ENCODE assay signal across 8 cellular contexts in genomic region chr16:31073823-31074072, GRCh38. TPM values are rescaled to one million over a fixed set of nuclear protein-coding genes. Genes with fewer than 3 reads are reported as not detected.
A peak's percentile ranks its signal among the peaks of the same experiment; 100 is the strongest.
DNase-seq lines count a peak whose midpoint lies in the region; ATAC-seq and TF ChIP-seq lines count a peak whose summit lies in the region.

No MANE protein-coding gene starts in this region.

- no peaks in the 10 kb centered on the region for H3K9me3 ChIP-seq in iPS-18a (ENCODE audit: control insufficient read depth, low read depth, low read length)
- no peaks in the 10 kb centered on the region for H3K9me3 ChIP-seq in testis

- intact Hi-C loops in activated naive CD4-positive, alpha-beta T cell treated with anti-CD3 and anti-CD28 coated beads for 36 hours (cut with micrococcal nuclease), result loop anchor here (1.0 to 10.0 kb wide), 14 partner anchors 21 to 795 kb away; partner anchors contain the start of genes ARMC5, KAT8, PHKG2 and SETD1A
- intact Hi-C loops in testis (cut with DNase I; ENCODE audit: low total_unique reads), result no loop called here

- H3K4me3 ChIP-seq in WI38 (ENCODE audit: low read depth, low read length), result peak overlapping the region; percentile 71
- H3K4me3 ChIP-seq in iPS-18a (ENCODE audit: low read length), result peak overlapping the region; percentile 99
- H3K4me3 ChIP-seq in testis, result peak overlapping the region; percentile 98 to 99

- ATAC-seq in GM21447 (IDR thresholded peaks at IDR 0.05; ENCODE audit: unreplicated experiment) (no peak), HG03342 (IDR thresholded peaks at IDR 0.05; ENCODE audit: unreplicated experiment) (no peak)

- TF ChIP-seq POLR2A in testis (IDR thresholded peaks at IDR 0.05), result no peak

- H3K4me1 ChIP-seq in iPS-18a (ENCODE audit: control insufficient read depth, low read depth, low read length) (peaks cover 7% of the 10 kb centered on the region), testis (peaks cover 16% of the 10 kb centered on the region)

- peak overlapping the region; percentile 93 for H3K27ac ChIP-seq in iPS-18a (ENCODE audit: low read length)
- H3K27ac ChIP-seq in testis, result peak overlapping the region; percentile 90 to 94

- H3K27me3 ChIP-seq in iPS-18a (ENCODE audit: control insufficient read depth, insufficient read depth, low read length) (no peaks in the 10 kb centered on the region), testis (no peaks in the 10 kb centered on the region)

- H3K36me3 Mint-ChIP-seq in activated naive CD4-positive, alpha-beta T cell treated with anti-CD3 and anti-CD28 coated beads for 36 hours (ENCODE audit: low read depth), result peaks cover 22% of the 10 kb centered on the region

- TF ChIP-seq CTCF in WI38 (IDR thresholded peaks at IDR 0.05; ENCODE audit: low read depth, low read length) (no peak), testis (IDR thresholded peaks at IDR 0.05) (no peak)

- peaks cover 36% of the 10 kb centered on the region for H3K4me1 Mint-ChIP-seq in activated naive CD4-positive, alpha-beta T cell treated with anti-CD3 and anti-CD28 coated beads for 36 hours (ENCODE audit: low read depth)

- CTCF ChIA-PET in activated naive CD4-positive, alpha-beta T cell treated with anti-CD3 and anti-CD28 coated beads for 36 hours (lab: Charles Lee), result interaction anchor here (0.6 to 1.7 kb wide), 3 partner anchors 19 to 131 kb away, joined by 3 to 6 read pairs (median 3); no protein-coding TSS in a partner anchor

- WGBS in testis, 2 donors, result 0% methylated on average over 6 to 7 of the region's 7 CpGs

- peak overlapping the region; percentile 95 for H3K9ac ChIP-seq in iPS-18a (ENCODE audit: low read length)

- DNase-seq in activated naive CD4-positive, alpha-beta T cell treated with anti-CD3 and anti-CD28 coated beads for 36 hours, result no peak
- DNase-seq in activated naive CD4-positive, alpha-beta T cell treated with anti-CD3 and anti-CD28 coated beads, Interleukin-2, amount 50 U/mL, for 16 hours, result no peak
- DNase-seq in testis (no peak), HuH-7.5 (ENCODE audit: low spot score) (no peak)

- peak overlapping the region; percentile 93 for H3K27ac Mint-ChIP-seq in activated naive CD4-positive, alpha-beta T cell treated with anti-CD3 and anti-CD28 coated beads for 36 hours

- no peaks in the 10 kb centered on the region for H3K27me3 Mint-ChIP-seq in activated naive CD4-positive, alpha-beta T cell treated with anti-CD3 and anti-CD28 coated beads for 36 hours (ENCODE audit: low read depth)

- peak overlapping the region; percentile 94 for H3K4me3 Mint-ChIP-seq in activated naive CD4-positive, alpha-beta T cell treated with anti-CD3 and anti-CD28 coated beads for 36 hours

- H3K36me3 ChIP-seq in iPS-18a (ENCODE audit: control insufficient read depth, low read depth, low read length) (peaks cover 23% of the 10 kb centered on the region), testis (ENCODE audit: low read depth, missing control alignments) (no peaks in the 10 kb centered on the region)

- no peaks in the 10 kb centered on the region for H3K9me3 Mint-ChIP-seq in activated naive CD4-positive, alpha-beta T cell treated with anti-CD3 and anti-CD28 coated beads for 36 hours

RNA-seq across cellular contexts. Expression of gene ZNF668, which starts 0.3 kb away (rescaled TPM):
- 10 to 100 TPM in 1 of 2 experiments, 1 to 10 TPM in 1; 9.5 to 10.1 TPM for total RNA-seq in activated naive CD4-positive, alpha-beta T cell treated with anti-CD3 and anti-CD28 coated beads for 36 hours
- total RNA-seq in testis, result 10 to 100 TPM; 17.2 to 20.2 TPM
- polyA plus RNA-seq in testis (ENCODE audit: insufficient read depth, low read depth, low replicate concordance), result 10.1 TPM

RNA-seq across cellular contexts. Expression of gene ZNF646, which starts 0.5 kb away (rescaled TPM):
- 10 to 100 TPM; 16.7 to 17.4 TPM for total RNA-seq in activated naive CD4-positive, alpha-beta T cell treated with anti-CD3 and anti-CD28 coated beads for 36 hours
- 10 to 100 TPM; 68.9 to 74.0 TPM for total RNA-seq in testis
- 80.3 TPM for polyA plus RNA-seq in testis (ENCODE audit: insufficient read depth, low read depth, low replicate concordance)

RNA-seq across cellular contexts. Expression of gene PRSS53, which starts 15.0 kb away (rescaled TPM):
- 1 to 10 TPM; 4.1 to 5.2 TPM for total RNA-seq in activated naive CD4-positive, alpha-beta T cell treated with anti-CD3 and anti-CD28 coated beads for 36 hours
- total RNA-seq in testis, result 1 to 10 TPM; 2.7 to 6.1 TPM
- polyA plus RNA-seq in testis (ENCODE audit: insufficient read depth, low read depth, low replicate concordance), result 1.1 TPM

RNA-seq across cellular contexts. Expression of gene VKORC1, which starts 20.8 kb away (rescaled TPM):
- 10 to 100 TPM; 43.4 to 47.8 TPM for total RNA-seq in activated naive CD4-positive, alpha-beta T cell treated with anti-CD3 and anti-CD28 coated beads for 36 hours
- total RNA-seq in testis, result 100 to 1,000 TPM; 102 to 183 TPM
- 102 TPM for polyA plus RNA-seq in testis (ENCODE audit: insufficient read depth, low read depth, low replicate concordance)

RNA-seq across cellular contexts. Expression of gene BCKDK, which starts 34.4 kb away (rescaled TPM):
- total RNA-seq in activated naive CD4-positive, alpha-beta T cell treated with anti-CD3 and anti-CD28 coated beads for 36 hours, result 10 to 100 TPM; 21.3 to 23.1 TPM
- total RNA-seq in testis, result 10 to 100 TPM; 68.8 to 69.1 TPM
- polyA plus RNA-seq in testis (ENCODE audit: insufficient read depth, low read depth, low replicate concordance), result 34.5 TPM
